14 cellular contexts compared by ENCODE assay signal in genomic region chr12:9103050-9103854, GRCh38. TPM values are rescaled to one million over a fixed set of nuclear protein-coding genes. Genes with fewer than 3 reads are reported as not detected.
"Had no signal": no experiment of that assay in that cellular context is flagged by ENCODE, and none has a peak within 500 bp of the region (broad histone marks: within the 10 kb centered on the region; RNA-seq: fewer than 3 reads in every experiment).

No MANE protein-coding gene starts in this region.

- H3K4me3 Mint-ChIP-seq: activated naive CD8-positive, alpha-beta T cell; immature natural killer cell; mesothelial cell of epicardium; T-helper 17 cell had no signal

- ATAC-seq: lower lobe of right lung, T-helper 17 cell had no signal

- H3K4me3 ChIP-seq: breast epithelium, esophagus muscularis mucosa, lower lobe of right lung, right atrium auricular region, transverse colon had no signal

- H3K27ac Mint-ChIP-seq: activated naive CD8-positive, alpha-beta T cell; mesothelial cell of epicardium; T-helper 17 cell had no signal

- H3K36me3 Mint-ChIP-seq: activated naive CD8-positive, alpha-beta T cell; mesothelial cell of epicardium had no signal

- H3K9me3 Mint-ChIP-seq: immature natural killer cell, mesothelial cell of epicardium had no signal

- H3K27me3 Mint-ChIP-seq: activated naive CD8-positive, alpha-beta T cell; T-helper 17 cell had no signal

- DNase-seq: activated CD4-positive, alpha-beta T cell treated with anti-CD3 and anti-CD28 coated beads, Interleukin-2, amount 50 U/mL, for 48 hours; activated CD4-positive, CD25-positive, alpha-beta regulatory T cell; aorta; immature natural killer cell; lower lobe of right lung; small intestine; substantia nigra; T-helper 17 cell; transverse colon had no signal

- H3K4me1 Mint-ChIP-seq: immature natural killer cell, mesothelial cell of epicardium had no signal

RNA-seq across cellular contexts. Expression of gene A2M, which starts 12.5 kb away (rescaled TPM):
- total RNA-seq: T-helper 17 cell had no signal
